19 cellular contexts compared by ENCODE assay signal in the genomic region with DNA sequence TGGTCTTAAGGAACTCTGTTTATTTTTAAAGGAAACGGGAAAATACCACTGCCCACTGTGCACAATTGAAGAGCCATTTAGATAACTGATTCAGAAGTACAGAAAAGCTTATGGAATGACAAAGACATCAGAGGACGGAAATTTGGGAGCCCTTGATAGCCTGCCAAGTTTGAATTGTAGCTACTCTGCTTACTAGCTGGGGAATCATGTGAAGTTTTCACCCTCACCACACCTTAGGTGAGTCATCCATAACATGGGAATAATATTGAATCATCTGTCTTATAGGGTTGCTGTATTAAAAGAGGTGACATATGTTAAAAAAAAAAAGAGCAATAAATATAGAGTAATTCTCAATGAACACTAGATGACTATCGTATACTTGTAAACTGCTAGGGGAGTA.
DNase-seq lines count a peak whose midpoint lies in the region; ATAC-seq lines count a peak whose summit lies in the region.
"Had no signal": no experiment of that assay in that cellular context is flagged by ENCODE, and none has a peak within 500 bp of the region (broad histone marks: within the 10 kb centered on the region; RNA-seq: fewer than 3 reads in every experiment).

No MANE protein-coding gene starts in this region.

- peaks cover 32 to 46% of the 10 kb centered on the region in 2 donors for H3K27me3 Mint-ChIP-seq in effector memory CD8-positive, alpha-beta T cell
- H3K27me3 Mint-ChIP-seq: CD4-positive, CD25-positive, alpha-beta regulatory T cell; T-cell had no signal

- H3K4me3 Mint-ChIP-seq in effector memory CD8-positive, alpha-beta T cell = no peak overlapping the region
- H3K4me3 Mint-ChIP-seq: CD4-positive, CD25-positive, alpha-beta regulatory T cell; T-cell had no signal

- DNase-seq in EH (ENCODE audit: low read depth) = peak; percentile 12
- DNase-seq in LoVo (ENCODE audit: low spot score) = peak; percentile 78
- DNase-seq in SW480 (ENCODE audit: low spot score) = peak; percentile 17
- no peak for DNase-seq in effector memory CD8-positive, alpha-beta T cell
- DNase-seq in MV-4-11 (lab: John Stamatoyannopoulos, UW) = no peak
- DNase-seq: CD4-positive, CD25-positive, alpha-beta regulatory T cell; DMS153; DND-41; GM23248; H7; NCI-H2029; NCI-H526 treated with DMSO at 0.1 percent for 48 hours; SJCRH30; T-cell had no signal

- ATAC-seq in esophagus mucosa = peak; percentile 86
- no peak for ATAC-seq in effector memory CD8-positive, alpha-beta T cell (replicated peaks)
- ATAC-seq in HG03457 (IDR thresholded peaks at IDR 0.05; ENCODE audit: unreplicated experiment) = no peak
- ATAC-seq in HG03571 (IDR thresholded peaks at IDR 0.05; ENCODE audit: unreplicated experiment) = no peak
- ATAC-seq: Right ventricle myocardium inferior, SK-N-SH treated with all-trans-retinoic acid at 6 μM for 48 hours, T-cell had no signal

- no peak overlapping the region for H3K27ac Mint-ChIP-seq in effector memory CD8-positive, alpha-beta T cell
- H3K27ac Mint-ChIP-seq: CD4-positive, CD25-positive, alpha-beta regulatory T cell; T-cell had no signal

- no peaks in the 10 kb centered on the region for H3K4me1 Mint-ChIP-seq in effector memory CD8-positive, alpha-beta T cell (ENCODE audit: low read depth in 2 of 2)

- H3K36me3 Mint-ChIP-seq in effector memory CD8-positive, alpha-beta T cell (ENCODE audit: insufficient read depth) = no peaks in the 10 kb centered on the region
- H3K36me3 Mint-ChIP-seq: CD4-positive, CD25-positive, alpha-beta regulatory T cell had no signal

- H3K9me3 Mint-ChIP-seq in effector memory CD8-positive, alpha-beta T cell = peaks cover 0 to 3% of the 10 kb centered on the region in 2 donors

Comparison
In these comparisons a context has a peak if more than half of its experiments do, and no peak if none do; other contexts are left out.
1. DNase-seq: peak in EH (single experiment), LoVo (single experiment) and SW480 (single experiment); none in effector memory CD8-positive, alpha-beta T cell (0 of 3) and MV-4-11 (single experiment).